ENCODE assay signal across 3 cellular contexts in the genomic region with DNA sequence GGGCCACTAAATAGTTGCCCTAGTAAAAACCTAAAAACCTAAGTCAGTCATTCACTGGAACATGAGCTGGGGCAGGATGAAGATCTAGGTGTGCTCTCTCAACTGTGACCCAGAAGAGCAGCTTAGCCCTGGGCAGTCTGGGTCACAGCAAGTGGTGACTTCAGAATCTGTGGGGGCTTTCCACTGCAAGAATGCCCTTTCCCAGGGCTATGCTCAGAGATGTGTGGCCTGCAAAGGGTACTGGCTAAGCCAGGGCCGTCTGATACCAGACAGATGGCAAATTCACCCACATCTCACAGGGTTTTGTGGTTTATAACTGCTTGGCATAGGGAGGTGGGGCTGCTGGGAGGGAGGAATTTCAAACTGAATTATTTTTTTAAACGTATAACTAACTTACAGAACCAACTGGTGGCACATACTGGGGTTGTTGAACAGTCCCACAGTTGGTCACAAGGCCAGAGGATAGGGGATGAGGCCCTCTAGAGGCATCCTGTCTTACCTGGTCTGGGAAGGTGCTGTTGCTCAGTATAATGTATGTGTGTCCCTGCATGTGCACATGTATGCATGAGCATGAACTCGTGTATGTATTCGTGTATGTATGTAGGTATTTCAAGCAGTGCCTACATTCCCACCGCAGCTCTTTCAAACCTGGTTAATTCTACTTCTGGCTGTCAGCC.
TF ChIP-seq lines count a peak whose summit lies in the region.

No MANE protein-coding gene starts in this region.

TF ChIP-seq in GM12891, 5 proteins besides CTCF, POLR2A, EP300 and RAD21:
- TF ChIP-seq TAF1 (IDR thresholded peaks at IDR 0.05; ENCODE audit: low read depth, low read length) (no peak), POLR2AphosphoS5 (IDR thresholded peaks at IDR 0.05; ENCODE audit: low read depth, low read length) (no peak), SPI1 (IDR thresholded peaks at IDR 0.05; ENCODE audit: low read depth, low read length) (no peak), PAX5 (IDR thresholded peaks at IDR 0.05; ENCODE audit: insufficient read depth, low read length, severe bottlenecking) (peak; percentile 54), POU2F2 (IDR thresholded peaks at IDR 0.05; ENCODE audit: low read depth, low read length) (no peak)
TF ChIP-seq in GM12891: peak in this region for 1.

TF ChIP-seq in HCT116, 20 proteins besides CTCF, POLR2A, EP300 and RAD21:
- no peak for TF ChIP-seq MAX (IDR thresholded peaks at IDR 0.05)
- no peak for TF ChIP-seq POLR2AphosphoS5 (IDR thresholded peaks at IDR 0.05; ENCODE audit: low read depth, low read length)
- TF ChIP-seq SRF (IDR thresholded peaks at IDR 0.05; ENCODE audit: low read depth): no peak
- TF ChIP-seq, protein P1, sequence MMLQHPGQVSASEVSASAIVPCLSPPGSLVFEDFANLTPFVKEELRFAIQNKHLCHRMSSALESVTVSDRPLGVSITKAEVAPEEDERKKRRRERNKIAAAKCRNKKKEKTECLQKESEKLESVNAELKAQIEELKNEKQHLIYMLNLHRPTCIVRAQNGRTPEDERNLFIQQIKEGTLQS (IDR thresholded peaks at IDR 0.05): no peak
- TF ChIP-seq, protein P2, sequence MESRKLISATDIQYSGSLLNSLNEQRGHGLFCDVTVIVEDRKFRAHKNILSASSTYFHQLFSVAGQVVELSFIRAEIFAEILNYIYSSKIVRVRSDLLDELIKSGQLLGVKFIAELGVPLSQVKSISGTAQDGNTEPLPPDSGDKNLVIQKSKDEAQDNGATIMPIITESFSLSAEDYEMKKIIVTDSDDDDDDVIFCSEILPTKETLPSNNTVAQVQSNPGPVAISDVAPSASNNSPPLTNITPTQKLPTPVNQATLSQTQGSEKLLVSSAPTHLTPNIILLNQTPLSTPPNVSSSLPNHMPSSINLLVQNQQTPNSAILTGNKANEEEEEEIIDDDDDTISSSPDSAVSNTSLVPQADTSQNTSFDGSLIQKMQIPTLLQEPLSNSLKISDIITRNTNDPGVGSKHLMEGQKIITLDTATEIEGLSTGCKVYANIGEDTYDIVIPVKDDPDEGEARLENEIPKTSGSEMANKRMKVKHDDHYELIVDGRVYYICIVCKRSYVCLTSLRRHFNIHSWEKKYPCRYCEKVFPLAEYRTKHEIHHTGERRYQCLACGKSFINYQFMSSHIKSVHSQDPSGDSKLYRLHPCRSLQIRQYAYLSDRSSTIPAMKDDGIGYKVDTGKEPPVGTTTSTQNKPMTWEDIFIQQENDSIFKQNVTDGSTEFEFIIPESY (IDR thresholded peaks at IDR 0.05; ENCODE audit: extremely low read depth, insufficient replicate concordance, low read length): no peak
- TF ChIP-seq YY1 (IDR thresholded peaks at IDR 0.05; ENCODE audit: extremely low read depth, insufficient replicate concordance, low read depth, low read length): no peak
- no peak for TF ChIP-seq CBX3 (IDR thresholded peaks at IDR 0.05; ENCODE audit: low read depth)
- no peak for TF ChIP-seq TCF7L2 (IDR thresholded peaks at IDR 0.05; ENCODE audit: borderline replicate concordance, extremely low read depth, insufficient read depth, insufficient read length)
- no peak for TF ChIP-seq JUND (IDR thresholded peaks at IDR 0.05)
- TF ChIP-seq ZFX (IDR thresholded peaks at IDR 0.05): no peak
- TF ChIP-seq SIN3A (IDR thresholded peaks at IDR 0.05; ENCODE audit: low read depth): no peak

TF ChIP-seq in GM12878, 131 proteins besides CTCF, POLR2A, EP300 and RAD21:
- no peak for TF ChIP-seq EZH2 (IDR thresholded peaks at IDR 0.05; ENCODE audit: borderline replicate concordance, control insufficient read depth, low read depth, low read length)
- TF ChIP-seq MAX (IDR thresholded peaks at IDR 0.05; ENCODE audit: low read depth, low read length): no peak
- no peak for TF ChIP-seq BCL11A (IDR thresholded peaks at IDR 0.05; ENCODE audit: low read depth, low read length)
- TF ChIP-seq ATF2 (IDR thresholded peaks at IDR 0.05; ENCODE audit: low read length): no peak
- TF ChIP-seq POLR2AphosphoS5 (IDR thresholded peaks at IDR 0.05; ENCODE audit: low read length): no peak; the same call in 1 of the 2 replicates
- TF ChIP-seq RB1 (IDR thresholded peaks at IDR 0.05; ENCODE audit: borderline replicate concordance): no peak
- TF ChIP-seq ETV6 (conservative IDR thresholded peaks at IDR 0.05 in 1 of 2, IDR thresholded peaks at IDR 0.05 in 1 of 2; ENCODE audit: borderline replicate concordance in 1 of 2, low read depth in 1 of 2): no peak
- TF ChIP-seq, protein P3, sequence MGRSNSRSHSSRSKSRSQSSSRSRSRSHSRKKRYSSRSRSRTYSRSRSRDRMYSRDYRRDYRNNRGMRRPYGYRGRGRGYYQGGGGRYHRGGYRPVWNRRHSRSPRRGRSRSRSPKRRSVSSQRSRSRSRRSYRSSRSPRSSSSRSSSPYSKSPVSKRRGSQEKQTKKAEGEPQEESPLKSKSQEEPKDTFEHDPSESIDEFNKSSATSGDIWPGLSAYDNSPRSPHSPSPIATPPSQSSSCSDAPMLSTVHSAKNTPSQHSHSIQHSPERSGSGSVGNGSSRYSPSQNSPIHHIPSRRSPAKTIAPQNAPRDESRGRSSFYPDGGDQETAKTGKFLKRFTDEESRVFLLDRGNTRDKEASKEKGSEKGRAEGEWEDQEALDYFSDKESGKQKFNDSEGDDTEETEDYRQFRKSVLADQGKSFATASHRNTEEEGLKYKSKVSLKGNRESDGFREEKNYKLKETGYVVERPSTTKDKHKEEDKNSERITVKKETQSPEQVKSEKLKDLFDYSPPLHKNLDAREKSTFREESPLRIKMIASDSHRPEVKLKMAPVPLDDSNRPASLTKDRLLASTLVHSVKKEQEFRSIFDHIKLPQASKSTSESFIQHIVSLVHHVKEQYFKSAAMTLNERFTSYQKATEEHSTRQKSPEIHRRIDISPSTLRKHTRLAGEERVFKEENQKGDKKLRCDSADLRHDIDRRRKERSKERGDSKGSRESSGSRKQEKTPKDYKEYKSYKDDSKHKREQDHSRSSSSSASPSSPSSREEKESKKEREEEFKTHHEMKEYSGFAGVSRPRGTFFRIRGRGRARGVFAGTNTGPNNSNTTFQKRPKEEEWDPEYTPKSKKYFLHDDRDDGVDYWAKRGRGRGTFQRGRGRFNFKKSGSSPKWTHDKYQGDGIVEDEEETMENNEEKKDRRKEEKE (IDR thresholded peaks at IDR 0.05): no peak
- TF ChIP-seq CBFB (IDR thresholded peaks at IDR 0.05; ENCODE audit: low read depth): no peak
- TF ChIP-seq MTA2 (IDR thresholded peaks at IDR 0.05; ENCODE audit: low read depth): no peak
- TF ChIP-seq CEBPZ (IDR thresholded peaks at IDR 0.05; ENCODE audit: low read depth, low read length): no peak
- TF ChIP-seq RBBP5 (conservative IDR thresholded peaks at IDR 0.05): no peak
- TF ChIP-seq SREBF2 (IDR thresholded peaks at IDR 0.05; ENCODE audit: low read length): no peak
- no peak for TF ChIP-seq SIN3A (IDR thresholded peaks at IDR 0.05; ENCODE audit: low read depth, low read length)
- TF ChIP-seq MLLT1 (IDR thresholded peaks at IDR 0.05): no peak
- TF ChIP-seq, protein P2 (IDR thresholded peaks at IDR 0.05): no peak
- TF ChIP-seq IRF4 (IDR thresholded peaks at IDR 0.05; ENCODE audit: low read depth, low read length): no peak
- no peak for TF ChIP-seq NFXL1 (IDR thresholded peaks at IDR 0.05; ENCODE audit: borderline replicate concordance)
- no peak for TF ChIP-seq ZBTB40 (IDR thresholded peaks at IDR 0.05; ENCODE audit: borderline replicate concordance)
- no peak for TF ChIP-seq RAD51 (IDR thresholded peaks at IDR 0.05)
